Comparison of ENCODE assay signal across 26 cellular contexts in genomic region chr17:17348872-17349723, GRCh38. TPM values are rescaled to one million over a fixed set of nuclear protein-coding genes. Genes with fewer than 3 reads are reported as not detected.
DNase-seq lines count a peak whose midpoint lies in the region; ATAC-seq, FAIRE-seq and TF ChIP-seq lines count a peak whose summit lies in the region.
"Had no signal": no experiment of that assay in that cellular context is flagged by ENCODE, and none has a peak within 500 bp of the region (broad histone marks: within the 10 kb centered on the region; RNA-seq: fewer than 3 reads in every experiment).

No MANE protein-coding gene starts in this region.

- no peak for FAIRE-seq in K562 (lab: Jason Lieb, UNC)

- 39% methylated on average over 7 of the region's 11 CpGs for WGBS in K562 (ENCODE audit: insufficient coverage, low coverage, missing lambda C conversion rate)
- 49% methylated on average over 11 of the region's 11 CpGs for WGBS in liver
- WGBS in spleen, 5 donors: 68 to 81% (median 74%) methylated on average over 7 to 11 of the region's 11 CpGs

- in situ Hi-C loops in K562 (cut with MboI): no loop called here

- CTCF ChIA-PET in K562 (lab: Yijun Ruan, JAX; ENCODE audit: low intra/inter-chr PET ratio): no interaction called here

- H3K27ac ChIP-seq in K562 (ENCODE audit: extremely low read depth, low read depth, low read length) (no peak overlapping the region), liver (ENCODE audit: low read depth in 1 of 2, low read length in 2 of 2) (no peak overlapping the region), spleen (no peak overlapping the region)
- H3K27ac ChIP-seq: cardiac muscle cell, dorsolateral prefrontal cortex, epithelial cell of prostate, gastrocnemius medialis, stomach, VCaP had no signal

- H4K20me1 ChIP-seq in K562 (replicated peaks; ENCODE audit: control insufficient read depth, insufficient read depth, low read length): no peaks in the 10 kb centered on the region

- TF ChIP-seq CTCF in K562 (IDR thresholded peaks at IDR 0.05 in 2 of 3, conservative IDR thresholded peaks at IDR 0.05 in 1 of 3; ENCODE audit: insufficient read depth in 2 of 3, low read depth in 1 of 3, low read length in 3 of 3) (no peak), liver (IDR thresholded peaks at IDR 0.05; ENCODE audit: low read depth, low read length, missing input control) (no peak), spleen (IDR thresholded peaks at IDR 0.05 in 8 of 11, conservative IDR thresholded peaks at IDR 0.05 in 3 of 11) (no peak)

- H3K36me3 ChIP-seq in K562 (ENCODE audit: control insufficient read depth, insufficient read depth, low read length) (no peaks in the 10 kb centered on the region), liver (ENCODE audit: control insufficient read depth in 4 of 4, insufficient read depth in 3 of 4, low read depth in 1 of 4, low read length in 3 of 4) (no peaks in the 10 kb centered on the region), spleen (no peaks in the 10 kb centered on the region)
- H3K36me3 ChIP-seq: BE2C, cardiac muscle cell, gastrocnemius medialis, stomach had no signal

- intact Hi-C loops in K562 (cut with micrococcal nuclease) (no loop called here), spleen (cut with DNase I; ENCODE audit: low total_unique reads) (no loop called here)

- H3K9ac ChIP-seq in K562 (ENCODE audit: insufficient read depth in 1 of 2, low read depth in 2 of 2, low read length in 2 of 2): no peak overlapping the region; a peak in 1 of 4 replicates
- H3K9ac ChIP-seq in liver (ENCODE audit: low read depth in 1 of 2, low read length in 2 of 2): no peak overlapping the region

- H2AFZ ChIP-seq in K562 (ENCODE audit: low read depth, low read length): no peak overlapping the region

- TF ChIP-seq RAD21 in K562 (CRISPR knock-in tag; conservative IDR thresholded peaks at IDR 0.05 in 1 of 2, IDR thresholded peaks at IDR 0.05 in 1 of 2) (no peak), liver (IDR thresholded peaks at IDR 0.05) (no peak)

- ATAC-seq in K562: no peak
- ATAC-seq in GM21737 (IDR thresholded peaks at IDR 0.05; ENCODE audit: unreplicated experiment): no peak
- ATAC-seq: gastrocnemius medialis; naive thymus-derived CD8-positive, alpha-beta T cell; T-helper 17 cell had no signal

- H3K79me2 ChIP-seq in K562 (ENCODE audit: control insufficient read depth, insufficient read depth, low read length): no peaks in the 10 kb centered on the region

- H3K27me3 ChIP-seq in K562 (ENCODE audit: control insufficient read depth in 2 of 2, insufficient read depth in 2 of 2, low read length in 2 of 2) (no peaks in the 10 kb centered on the region), liver (ENCODE audit: control insufficient read depth in 4 of 4, insufficient read depth in 4 of 4, low read length in 3 of 4) (no peaks in the 10 kb centered on the region), spleen (replicated peaks in 1 of 7) (no peaks in the 10 kb centered on the region)
- H3K27me3 ChIP-seq: BE2C, cardiac muscle cell, dorsolateral prefrontal cortex, gastrocnemius medialis had no signal

- DNase-seq in activated CD8-positive, alpha-beta memory T cell treated with anti-CD3 and anti-CD28 coated beads, Interleukin-2, amount 50 U/mL, for 48 hours: peak; percentile 33
- DNase-seq in activated CD8-positive, alpha-beta memory T cell treated with anti-CD3 and anti-CD28 coated beads for 24 hours: no peak
- DNase-seq in K562 (ENCODE audit: extremely low read depth in 1 of 4, low spot score in 3 of 4): no peak
- DNase-seq in spleen: peak; percentile 48
- no peak for DNase-seq in ureter (ENCODE audit: low spot score)
- no peak for DNase-seq in SKM-1 treated with dmso at 0.1 percent for 144 hours (lab: John Stamatoyannopoulos, UW; ENCODE audit: unreplicated experiment)
- DNase-seq: activated CD4-positive, alpha-beta T cell treated with anti-CD3 and anti-CD28 coated beads, Interleukin-2, amount 50 U/mL, for 1 hour; activated CD8-positive, alpha-beta memory T cell treated with anti-CD3 and anti-CD28 coated beads, Interleukin-2, amount 50 U/mL, for 4 hours; BE2C; COR-L47; DND-41; gastrocnemius medialis; mesendoderm; naive thymus-derived CD8-positive, alpha-beta T cell; NCI-H2171 treated with DMSO at 0.1 percent for 48 hours; NCI-H774; SIG-M5; stomach; T-helper 17 cell had no signal

- no peak for TF ChIP-seq EP300 in K562 (IDR thresholded peaks at IDR 0.05; ENCODE audit: low read length)

- no TSS peak for BruUV-seq in K562 (replicated peaks; lab: Mats Ljungman, UMichigan)

- no peak overlapping the region for H3K4me2 ChIP-seq in K562 (ENCODE audit: insufficient read depth, low read length)
- H3K4me2 ChIP-seq: smooth muscle cell had no signal

- POLR2A ChIA-PET in K562 (lab: Yijun Ruan, JAX): interaction anchor here (0.7 to 0.8 kb wide), 2 partner anchors 45 to 125 kb away, joined by 3 to 4 read pairs; no protein-coding TSS in a partner anchor

- no peak overlapping the region for H3K4me3 ChIP-seq in K562
- no peak overlapping the region for H3K4me3 ChIP-seq in liver (ENCODE audit: low read depth in 1 of 3, low read length in 3 of 3)
- H3K4me3 ChIP-seq in spleen: no peak overlapping the region
- H3K4me3 ChIP-seq: cardiac muscle cell, dorsolateral prefrontal cortex, gastrocnemius medialis, smooth muscle cell, stomach had no signal

- H3K4me1 ChIP-seq in K562 (replicated peaks in 1 of 2; ENCODE audit: control insufficient read depth in 2 of 2, insufficient read depth in 2 of 2, low read length in 2 of 2): peaks cover 7 to 41% of the 10 kb centered on the region in 2 experiments; a peak in 4 of 5 replicates
- peaks cover 0 to 1% (median 0%) of the 10 kb centered on the region in 4 donors for H3K4me1 ChIP-seq in liver (ENCODE audit: control insufficient read depth in 4 of 4, insufficient read depth in 4 of 4, low read length in 3 of 4)
- H3K4me1 ChIP-seq in spleen: peaks cover 0 to 13% (median 3%) of the 10 kb centered on the region in 6 donors

- H3K9me3 ChIP-seq in K562 (replicated peaks; ENCODE audit: control insufficient read depth, insufficient read depth, low read depth, low read length) (no peaks in the 10 kb centered on the region), liver (ENCODE audit: control insufficient read depth in 4 of 4, low read length in 3 of 4) (no peaks in the 10 kb centered on the region), spleen (no peaks in the 10 kb centered on the region)
- H3K9me3 ChIP-seq: BE2C, gastrocnemius medialis, stomach had no signal

- TF ChIP-seq POLR2A in K562 (conservative IDR thresholded peaks at IDR 0.05) (no peak), spleen (IDR thresholded peaks at IDR 0.05) (no peak)

- H3K9me1 ChIP-seq in K562 (ENCODE audit: control insufficient read depth, insufficient read depth, low read length): no peaks in the 10 kb centered on the region

TF ChIP-seq in K562, 482 proteins besides CTCF, POLR2A, EP300 and RAD21:
- TF ChIP-seq ZNF75A (CRISPR knock-in tag; IDR thresholded peaks at IDR 0.05) (no peak), CEBPG (CRISPR knock-in tag; IDR thresholded peaks at IDR 0.05) (peak; percentile 54; the same call in 1 of the 2 replicates), CEBPG (tag; conservative IDR thresholded peaks at IDR 0.05 in 1 of 2, IDR thresholded peaks at IDR 0.05 in 1 of 2) (peak; percentile 14 to 21; a peak in 1 of 4 replicates), CEBPB (tag; IDR thresholded peaks at IDR 0.05) (peak; percentile 79)
TF ChIP-seq in K562: peak in this region for 2.

TF ChIP-seq in liver, 16 proteins besides CTCF, POLR2A, EP300 and RAD21:
- TF ChIP-seq YY1 (IDR thresholded peaks at IDR 0.05): no peak
- TF ChIP-seq MAX (IDR thresholded peaks at IDR 0.05): no peak
- no peak for TF ChIP-seq FOXA2 (IDR thresholded peaks at IDR 0.05)
- TF ChIP-seq JUND (IDR thresholded peaks at IDR 0.05): no peak
- TF ChIP-seq HNF4A (conservative IDR thresholded peaks at IDR 0.05): peak; percentile 52 to 58
TF ChIP-seq in liver: peak in this region for 1.

RNA-seq across cellular contexts. Expression of gene NT5M, which starts 45.9 kb away (rescaled TPM):
- total RNA-seq in K562 (2011; cell fraction: chromatin; rRNA removed; ENCODE audit: low replicate concordance): 1.2 and 7.6 TPM in 2 replicates
- 10.3 and 10.8 TPM in 2 replicates for total RNA-seq in K562 (2011; cell fraction: nucleolus; rRNA removed)
- 4.5 and 5.5 TPM in 2 replicates for total RNA-seq in K562 (2011; cell fraction: nucleoplasm; rRNA removed)
- 9.1 and 10.2 TPM in 2 replicates for total RNA-seq in K562 (2014; rRNA removed)
- total RNA-seq in K562 (2014; rRNA removed; fragmentation: Illumina TruSeq; extraction: Trizol): 1.5 and 1.8 TPM in 2 replicates
- total RNA-seq in K562 (2015; rRNA removed; fragmentation: Illumina TruSeq; extraction: Trizol): 3.4 and 4.0 TPM in 2 replicates
- 8.8 and 10.1 TPM in 2 replicates for total RNA-seq in K562 (2021)
- polyA plus RNA-seq in K562 (2011; rRNA removed): 4.9 and 9.1 TPM in 2 replicates
- 10.1 and 17.9 TPM in 2 replicates for polyA plus RNA-seq in K562 (2011; cell fraction: cytosol; rRNA removed)
- 15.2 and 18.1 TPM in 2 replicates for polyA plus RNA-seq in K562 (2011; cell fraction: nucleus; rRNA removed)
- 4.6 and 20.2 TPM in 2 replicates for polyA plus RNA-seq in K562 (2012)
- 2.5 and 4.1 TPM in 2 replicates for polyA plus RNA-seq in K562 (2014; fragmentation: Illumina TruSeq; extraction: Trizol)
- under 1 TPM; 0.24 to 0.43 TPM for polyA plus RNA-seq in K562 (2014; fragmentation: Nextera tagmentation; extraction: Ambion mirVana)
- 8.2 and 9.6 TPM in 2 replicates for polyA plus RNA-seq in K562 (2014; rRNA removed)
- polyA minus RNA-seq in K562 (2011; rRNA and poly(A)+ RNA removed): 1.7 and 1.8 TPM in 2 replicates
- 3.1 and 5.4 TPM in 2 replicates for polyA minus RNA-seq in K562 (2011; cell fraction: cytosol; rRNA and poly(A)+ RNA removed)
- 7.1 and 7.8 TPM in 2 replicates for polyA minus RNA-seq in K562 (2011; cell fraction: nucleus; rRNA and poly(A)+ RNA removed)
- total RNA-seq in liver: 1 to 10 TPM in 1 of 2 donors, under 1 TPM in 1; 0.42 to 7.9 TPM
- polyA plus RNA-seq in liver: under 1 TPM; 0.51 to 0.80 TPM
- 1 to 10 TPM; 1.9 to 3.6 (median 2.8) TPM for total RNA-seq in spleen
- 1 to 10 TPM; 1.2 to 2.6 (median 2.1) TPM for polyA plus RNA-seq in spleen
- 2.3 TPM for total RNA-seq in ureter

Comparison
In these comparisons a context has a peak if more than half of its experiments do, and no peak if none do; other contexts are left out.
1. DNase-seq: peak in activated CD8-positive, alpha-beta memory T cell treated with anti-CD3 and anti-CD28 coated beads, Interleukin-2, amount 50 U/mL, for 48 hours (single experiment) and spleen (single experiment); none in activated CD8-positive, alpha-beta memory T cell treated with anti-CD3 and anti-CD28 coated beads for 24 hours (single experiment), K562 (0 of 4), ureter (single experiment) and SKM-1 treated with dmso at 0.1 percent for 144 hours (single experiment).